Comparison of ENCODE assay signal across 16 cellular contexts in the genomic region with DNA sequence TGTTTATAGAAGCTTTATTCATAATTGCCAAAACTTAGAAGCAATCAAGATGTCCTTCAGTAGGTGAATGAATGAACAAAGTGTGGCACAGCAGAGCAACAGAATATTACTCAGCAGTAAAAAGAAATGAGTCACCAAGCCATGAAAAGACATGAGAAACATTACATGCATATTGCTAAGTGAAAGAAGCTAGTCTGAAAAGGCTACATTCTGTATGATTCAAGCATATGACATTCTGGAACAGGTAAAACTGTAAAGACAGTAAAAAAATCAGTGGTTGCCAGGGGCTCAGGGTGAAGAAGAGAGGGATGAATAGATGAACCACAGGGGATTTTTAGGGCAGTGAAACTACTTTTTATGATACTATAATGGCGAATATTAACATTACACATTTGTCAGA.
DNase-seq lines count a peak whose midpoint lies in the region; ATAC-seq and TF ChIP-seq lines count a peak whose summit lies in the region.
"Had no signal": no experiment of that assay in that cellular context is flagged by ENCODE, and none has a peak within 500 bp of the region (broad histone marks: within the 10 kb centered on the region; RNA-seq: fewer than 3 reads in every experiment).

No MANE protein-coding gene starts in this region.

- H3K36me3 ChIP-seq in esophagus muscularis mucosa: no peaks in the 10 kb centered on the region

- TF ChIP-seq POLR2A in esophagus muscularis mucosa (IDR thresholded peaks at IDR 0.05; ENCODE audit: low read depth): no peak

- H3K36me3 Mint-ChIP-seq in activated T-cell treated with anti-CD3 and anti-CD28 coated beads, Interleukin-2, amount 50 U/mL, for 72 hours (ENCODE audit: insufficient read depth in 2 of 2): peaks cover 0 to 1% of the 10 kb centered on the region in 2 donors
- H3K36me3 Mint-ChIP-seq in activated T-helper 17 cell treated with anti-CD3 and anti-CD28 coated beads, Interleukin-2, amount 50 U/mL, for 72 hours (ENCODE audit: low read depth): no peaks in the 10 kb centered on the region

- TF ChIP-seq CTCF in esophagus muscularis mucosa (IDR thresholded peaks at IDR 0.05): no peak

- H3K4me1 Mint-ChIP-seq in activated T-cell treated with anti-CD3 and anti-CD28 coated beads, Interleukin-2, amount 50 U/mL, for 72 hours (ENCODE audit: low read depth): peaks cover 14% of the 10 kb centered on the region
- H3K4me1 Mint-ChIP-seq in activated T-helper 17 cell treated with anti-CD3 and anti-CD28 coated beads, Interleukin-2, amount 50 U/mL, for 72 hours: peaks cover 5% of the 10 kb centered on the region

- H3K27ac Mint-ChIP-seq in activated T-cell treated with anti-CD3 and anti-CD28 coated beads, Interleukin-2, amount 50 U/mL, for 72 hours: no peak overlapping the region
- peak overlapping the region; percentile 47 for H3K27ac Mint-ChIP-seq in activated T-helper 17 cell treated with anti-CD3 and anti-CD28 coated beads, Interleukin-2, amount 50 U/mL, for 72 hours
- H3K27ac Mint-ChIP-seq: effector memory CD8-positive, alpha-beta T cell had no signal

- peaks cover 27% of the 10 kb centered on the region for H3K27me3 Mint-ChIP-seq in activated T-cell treated with anti-CD3 and anti-CD28 coated beads, Interleukin-2, amount 50 U/mL, for 72 hours (ENCODE audit: low read depth)
- H3K27me3 Mint-ChIP-seq in activated T-helper 17 cell treated with anti-CD3 and anti-CD28 coated beads, Interleukin-2, amount 50 U/mL, for 72 hours: peaks cover 19% of the 10 kb centered on the region

- no peak for TF ChIP-seq EP300 in esophagus muscularis mucosa (IDR thresholded peaks at IDR 0.05)

- 0% methylated on average over 1 of the region's 1 CpG for WGBS in esophagus muscularis mucosa

- H3K4me3 Mint-ChIP-seq in activated T-cell treated with anti-CD3 and anti-CD28 coated beads, Interleukin-2, amount 50 U/mL, for 72 hours: peak overlapping the region in 1 of 2 donors; percentile 8
- no peak overlapping the region for H3K4me3 Mint-ChIP-seq in activated T-helper 17 cell treated with anti-CD3 and anti-CD28 coated beads, Interleukin-2, amount 50 U/mL, for 72 hours
- H3K4me3 Mint-ChIP-seq: effector memory CD8-positive, alpha-beta T cell had no signal

- peak; percentile 23 to 26 for DNase-seq in activated T-cell treated with anti-CD3 and anti-CD28 coated beads, Interleukin-2, amount 50 U/mL, for 72 hours
- DNase-seq in activated T-cell treated with anti-CD3 and anti-CD28 coated beads for 4 hours (no peak), esophagus muscularis mucosa (ENCODE audit: extremely low spot score) (no peak), middle frontal gyrus (ENCODE audit: extremely low spot score, low spot score) (no peak), SKM-1 (lab: John Stamatoyannopoulos, UW; ENCODE audit: unreplicated experiment) (no peak)
- DNase-seq: activated effector memory CD4-positive, alpha-beta T cell treated with anti-CD3 and anti-CD28 coated beads, Interleukin-2, amount 50 U/mL, for 16 hours; effector memory CD8-positive, alpha-beta T cell; kidney; NCI-H1436; NCI-H526 treated with DMSO at 0.1 percent for 48 hours; RPMI8226; stimulated activated naive CD4-positive, alpha-beta T cell had no signal

- no peaks in the 10 kb centered on the region for H3K9me3 ChIP-seq in esophagus muscularis mucosa

- H3K4me3 ChIP-seq in esophagus muscularis mucosa: no peak overlapping the region
- H3K4me3 ChIP-seq: K562 had no signal

- intact Hi-C loops in esophagus muscularis mucosa (cut with DNase I): no loop called here

- H3K27me3 ChIP-seq in esophagus muscularis mucosa: no peaks in the 10 kb centered on the region

- H3K9me3 Mint-ChIP-seq in activated T-cell treated with anti-CD3 and anti-CD28 coated beads, Interleukin-2, amount 50 U/mL, for 72 hours: no peaks in the 10 kb centered on the region
- no peaks in the 10 kb centered on the region for H3K9me3 Mint-ChIP-seq in activated T-helper 17 cell treated with anti-CD3 and anti-CD28 coated beads, Interleukin-2, amount 50 U/mL, for 72 hours
- H3K9me3 Mint-ChIP-seq: effector memory CD8-positive, alpha-beta T cell had no signal

- no peak overlapping the region for H3K27ac ChIP-seq in esophagus muscularis mucosa (replicated peaks in 1 of 4)

- no peaks in the 10 kb centered on the region for H3K4me1 ChIP-seq in esophagus muscularis mucosa

- peak; percentile 98 to 99 for ATAC-seq in activated T-cell treated with anti-CD3 and anti-CD28 coated beads, Interleukin-2, amount 50 U/mL, for 72 hours (replicated peaks in 1 of 2)
- peak; percentile 66 for ATAC-seq in GM19035 (IDR thresholded peaks at IDR 0.05; ENCODE audit: unreplicated experiment)
- ATAC-seq in HG02870 (IDR thresholded peaks at IDR 0.05; ENCODE audit: unreplicated experiment): peak; percentile 80
- ATAC-seq in activated T-helper 17 cell treated with anti-CD3 and anti-CD28 coated beads, Interleukin-2, amount 50 U/mL, for 72 hours (replicated peaks): peak; percentile 98
- ATAC-seq: effector memory CD8-positive, alpha-beta T cell; K562 had no signal

Comparison
In these comparisons a context has a peak if more than half of its experiments do, and no peak if none do; other contexts are left out.
1. DNase-seq: peak in activated T-cell treated with anti-CD3 and anti-CD28 coated beads, Interleukin-2, amount 50 U/mL, for 72 hours (2 of 2); none in activated T-cell treated with anti-CD3 and anti-CD28 coated beads for 4 hours (single experiment), esophagus muscularis mucosa (single experiment), middle frontal gyrus (single experiment) and SKM-1 (single experiment).
2. Peak in every context shown above with its lines, with median percentiles within 50 percentile points of each other: ATAC-seq.